In the genomic region with DNA sequence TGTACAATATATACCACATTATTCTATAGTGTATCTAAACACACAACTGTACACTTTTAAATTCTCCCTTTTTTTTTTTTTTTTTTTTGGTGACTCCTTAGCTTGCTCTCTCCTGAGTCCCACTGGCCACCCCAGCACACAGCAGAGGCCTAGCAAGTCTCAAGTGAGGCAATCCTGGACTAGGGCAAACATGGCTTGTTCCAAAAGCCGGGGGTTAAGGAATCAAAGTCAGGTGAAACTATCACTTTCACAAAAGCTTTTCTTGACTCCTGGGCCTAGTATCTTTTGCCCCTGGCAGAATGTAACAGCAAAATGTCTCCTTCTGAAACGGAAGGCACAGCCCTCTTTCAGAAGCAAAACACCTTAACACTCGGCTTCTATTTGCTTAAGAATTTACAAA, we compare ENCODE assay signal across 21 cellular contexts. TPM values are rescaled to one million over a fixed set of nuclear protein-coding genes. Genes with fewer than 3 reads are reported as not detected.
"Had no signal": no experiment of that assay in that cellular context is flagged by ENCODE, and none has a peak within 500 bp of the region (broad histone marks: within the 10 kb centered on the region; RNA-seq: fewer than 3 reads in every experiment).

No MANE protein-coding gene starts in this region.

- ATAC-seq: left colon, lower lobe of right lung, sciatic nerve, WTC11 had no signal

- H3K27ac ChIP-seq: brain microvascular endothelial cell, epithelial cell of prostate, lower lobe of right lung, ovary had no signal

- H3K27me3 ChIP-seq: ovary had no signal

- DNase-seq: activated CD4-positive, alpha-beta T cell treated with anti-CD3 and anti-CD28 coated beads, Interleukin-2, amount 10 ng/mL, durations not matched to agents 24 days and 14 days; activated gamma-delta T cell treated with Interleukin-2 at 50 U/mL for 16 hours; activated T-cell treated with anti-CD3 and anti-CD28 coated beads, Interleukin-2, amount 50 U/mL, for 48 hours; brain microvascular endothelial cell; cerebellar nuclear complex; effector memory CD4-positive, alpha-beta T cell; head of caudate nucleus; left colon; lower lobe of right lung; midbrain; ovary; T-helper 2 cell had no signal

- H3K9me3 Mint-ChIP-seq: activated CD4-positive, alpha-beta T cell treated with anti-CD3 and anti-CD28 coated beads, Interleukin-2, amount 10 ng/mL, durations not matched to agents 24 days and 14 days; dendritic cell treated with granulocyte-macrophage colony-stimulating factor and Interleukin-4, amounts not matched to agents 40 ng/mL and 50 ng/mL, for 4 days; WTC11 had no signal

- FAIRE-seq: frontal cortex, islet of Langerhans, TTC549 had no signal

- H3K36me3 Mint-ChIP-seq: WTC11 had no signal

- H3K9me3 ChIP-seq: lower lobe of right lung, ovary had no signal

- H3K4me3 ChIP-seq: lower lobe of right lung, ovary had no signal

- H3K4me3 Mint-ChIP-seq: activated CD4-positive, alpha-beta T cell treated with anti-CD3 and anti-CD28 coated beads, Interleukin-2, amount 10 ng/mL, durations not matched to agents 24 days and 14 days; dendritic cell treated with granulocyte-macrophage colony-stimulating factor and Interleukin-4, amounts not matched to agents 40 ng/mL and 50 ng/mL, for 4 days had no signal

- H3K36me3 ChIP-seq: brain microvascular endothelial cell, lower lobe of right lung, ovary had no signal

RNA-seq across cellular contexts. Expression of a gene that starts 5.8 kb away (rescaled TPM):
- total RNA-seq: myocyte, pulmonary artery endothelial cell had no signal
